ENCODE assay signal across 15 cellular contexts in genomic region chr14:54593860-54594259, GRCh38. TPM values are rescaled to one million over a fixed set of nuclear protein-coding genes. Genes with fewer than 3 reads are reported as not detected.
DNase-seq lines count a peak whose midpoint lies in the region; TF ChIP-seq lines count a peak whose summit lies in the region.
"Had no signal": no experiment of that assay in that cellular context is flagged by ENCODE, and none has a peak within 500 bp of the region (broad histone marks: within the 10 kb centered on the region; RNA-seq: fewer than 3 reads in every experiment).

No MANE protein-coding gene starts in this region.

- no peaks in the 10 kb centered on the region for H3K36me3 ChIP-seq in ACC112 (ENCODE audit: insufficient read depth, low read length)
- no peaks in the 10 kb centered on the region for H3K36me3 ChIP-seq in colonic mucosa

- no peak overlapping the region for H2AFZ ChIP-seq in ACC112 (ENCODE audit: low read length, unreplicated experiment)

- H3K4me3 ChIP-seq in ACC112 (ENCODE audit: low read depth, low read length) (peak overlapping the region; percentile 37), colonic mucosa (no peak overlapping the region)
- H3K4me3 ChIP-seq: dorsolateral prefrontal cortex, K562 had no signal

- TF ChIP-seq CTCF in colonic mucosa (IDR thresholded peaks at IDR 0.05) = no peak

- no peaks in the 10 kb centered on the region for H3K9me3 ChIP-seq in colonic mucosa
- H3K9me3 ChIP-seq: Caco-2 had no signal

- H3K79me2 ChIP-seq in ACC112 (ENCODE audit: control insufficient read depth, insufficient read depth, low read length, unreplicated experiment) = peaks cover 59% of the 10 kb centered on the region

- intact Hi-C loops in colonic mucosa (cut with DNase I) = no loop called here

- DNase-seq in HT1080 (ENCODE audit: low read depth) (peak; percentile 91), amniotic epithelial cell (ENCODE audit: low read depth) (peak; percentile 42), kidney tubule cell (ENCODE audit: low spot score) (peak; percentile 33), NCI-H1417 treated with DMSO at 0.1 percent for 48 hours (lab: John Stamatoyannopoulos, UW) (no peak), CD1c-positive myeloid dendritic cell (ENCODE audit: extremely low spot score) (no peak), colonic mucosa (no peak)
- DNase-seq in activated CD4-positive, alpha-beta T cell treated with anti-CD3 and anti-CD28 coated beads for 48 hours = no peak
- DNase-seq: activated CD4-positive, alpha-beta T cell treated with anti-CD3 and anti-CD28 coated beads, Interleukin-2, amount 50 U/mL, for 48 hours; activated effector memory CD4-positive, alpha-beta T cell treated with Interleukin-2 at 50 U/mL for 16 hours; Caco-2; dorsolateral prefrontal cortex; posterior cingulate gyrus; stimulated activated naive CD4-positive, alpha-beta T cell treated with Interleukin-2 at 50 U/mL for 16 hours had no signal

- H3K4me1 ChIP-seq in ACC112 (ENCODE audit: control insufficient read depth, insufficient read depth, low read length, unreplicated experiment) = peaks cover 68% of the 10 kb centered on the region
- H3K4me1 ChIP-seq in colonic mucosa = no peaks in the 10 kb centered on the region

- no peak overlapping the region for H3K9ac ChIP-seq in colonic mucosa (ENCODE audit: low read depth in 2 of 2, low read length in 2 of 2)

- no peaks in the 10 kb centered on the region for H3K27me3 ChIP-seq in ACC112 (ENCODE audit: insufficient read depth, low read length)
- no peaks in the 10 kb centered on the region for H3K27me3 ChIP-seq in colonic mucosa
- H3K27me3 ChIP-seq: dorsolateral prefrontal cortex had no signal

- peak overlapping the region; percentile 59 for H3K27ac ChIP-seq in ACC112 (ENCODE audit: low read depth, low read length)
- no peak overlapping the region for H3K27ac ChIP-seq in colonic mucosa
- H3K27ac ChIP-seq: dorsolateral prefrontal cortex had no signal

RNA-seq across cellular contexts. Expression of gene SAMD4A, which starts 26.9 kb away (rescaled TPM):
- total RNA-seq in HT1080 (2014; rRNA removed; shearing (Covaris generic)) = 10.0 and 16.3 TPM in 2 replicates
- polyA plus RNA-seq in HT1080 (2015; cell fraction: cytosol; rRNA removed) = 8.8 and 10.6 TPM in 2 replicates
- 29.2 and 29.6 TPM in 2 replicates for polyA plus RNA-seq in HT1080 (2015; cell fraction: nucleus; rRNA removed)
- 10 to 100 TPM in 1 of 2 donors, 1 to 10 TPM in 1; 5.6 to 31.3 TPM for total RNA-seq in colonic mucosa

Comparison
In these comparisons a context has a peak if more than half of its experiments do, and no peak if none do; other contexts are left out.
1. DNase-seq: peak in HT1080 (single experiment), amniotic epithelial cell (single experiment) and kidney tubule cell (single experiment); none in NCI-H1417 treated with DMSO at 0.1 percent for 48 hours (single experiment), CD1c-positive myeloid dendritic cell (single experiment), activated CD4-positive, alpha-beta T cell treated with anti-CD3 and anti-CD28 coated beads for 48 hours (single experiment) and colonic mucosa (single experiment).